ENCODE assay signal across 21 cellular contexts in the genomic region with DNA sequence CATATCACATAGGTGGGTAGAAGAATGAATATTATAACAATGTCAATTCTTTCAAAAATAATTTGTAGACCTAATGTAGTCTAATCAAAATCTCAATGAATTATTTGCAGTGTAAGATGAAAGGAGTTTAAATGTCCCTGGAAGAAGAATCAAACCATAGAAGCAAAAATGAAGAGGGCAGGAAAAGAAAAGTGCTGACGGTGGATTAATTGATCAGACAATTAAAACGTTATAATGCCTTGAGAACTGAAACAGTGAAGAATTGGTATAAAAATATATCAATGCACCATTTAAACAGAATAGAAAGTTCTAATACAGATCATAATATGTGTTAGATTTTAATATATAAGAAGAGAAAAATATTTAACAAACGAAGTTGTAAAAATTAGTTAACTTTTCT.
DNase-seq lines count a peak whose midpoint lies in the region; ATAC-seq, FAIRE-seq and TF ChIP-seq lines count a peak whose summit lies in the region.
"Had no signal": no experiment of that assay in that cellular context is flagged by ENCODE, and none has a peak within 500 bp of the region (broad histone marks: within the 10 kb centered on the region; RNA-seq: fewer than 3 reads in every experiment).

No MANE protein-coding gene starts in this region.

- TF ChIP-seq POLR2A in HepG2 (IDR thresholded peaks at IDR 0.05; ENCODE audit: insufficient read depth in 1 of 2, low read depth in 2 of 2, low read length in 2 of 2): no peak
- no peak for TF ChIP-seq POLR2A in right lobe of liver (IDR thresholded peaks at IDR 0.05)
- no peak for TF ChIP-seq POLR2A in IMR-90 (IDR thresholded peaks at IDR 0.05; ENCODE audit: low read depth, low read length)

- POLR2A ChIA-PET in HepG2 (lab: Yijun Ruan, JAX) (no interaction called here), IMR-90 (lab: Charles Lee; ENCODE audit: unreplicated experiment) (no interaction called here)

- H3K9ac ChIP-seq in HepG2 (ENCODE audit: insufficient read depth, low read depth, low read length) (no peak overlapping the region), IMR-90 (ENCODE audit: low read depth, low read length) (no peak overlapping the region)
- H3K9ac ChIP-seq: BLaER1 treated with 17β-estradiol and CSF1 and Interleukin-3, amounts not matched to agents 10 nM and 100 nM had no signal

- H3K4me1 ChIP-seq in HepG2 (ENCODE audit: insufficient read depth, low read length) (no peaks in the 10 kb centered on the region), right lobe of liver (no peaks in the 10 kb centered on the region), IMR-90 (ENCODE audit: control insufficient read depth, insufficient read depth, low read length) (no peaks in the 10 kb centered on the region), small intestine (ENCODE audit: control insufficient read depth in 2 of 2, insufficient read depth in 1 of 2, low read depth in 1 of 2, low read length in 1 of 2) (no peaks in the 10 kb centered on the region), lower lobe of right lung (no peaks in the 10 kb centered on the region)
- H3K4me1 ChIP-seq: BLaER1 treated with 17β-estradiol and CSF1 and Interleukin-3, amounts not matched to agents 10 nM and 100 nM; Caco-2 had no signal

- H4K91ac ChIP-seq in IMR-90 (ENCODE audit: insufficient read depth, low read depth, low read length): no peak overlapping the region

- H3K23ac ChIP-seq in IMR-90 (ENCODE audit: low read depth, low read length): no peak overlapping the region

- no peaks in the 10 kb centered on the region for H3K9me3 ChIP-seq in HepG2 (ENCODE audit: low read length)
- no peaks in the 10 kb centered on the region for H3K9me3 ChIP-seq in right lobe of liver
- H3K9me3 ChIP-seq in IMR-90 (ENCODE audit: control insufficient read depth, insufficient read depth, low read length): no peaks in the 10 kb centered on the region
- no peaks in the 10 kb centered on the region for H3K9me3 ChIP-seq in small intestine (ENCODE audit: control insufficient read depth, low read depth)
- H3K9me3 ChIP-seq in lower lobe of right lung: no peaks in the 10 kb centered on the region
- H3K9me3 ChIP-seq: BLaER1 treated with 17β-estradiol and CSF1 and Interleukin-3, amounts not matched to agents 10 nM and 100 nM; Caco-2 had no signal

- H3K14ac ChIP-seq in IMR-90 (replicated peaks; ENCODE audit: low read depth, low read length): no peak overlapping the region

- BruUV-seq in HepG2 (replicated peaks; lab: Mats Ljungman, UMichigan) (no TSS peak), IMR-90 (replicated peaks; lab: Mats Ljungman, UMichigan) (no TSS peak)

- H3K4me3 ChIP-seq in HepG2 (replicated peaks in 1 of 3; ENCODE audit: insufficient read depth in 1 of 3, low read depth in 2 of 3, low read length in 3 of 3) (no peak overlapping the region), right lobe of liver (no peak overlapping the region), IMR-90 (ENCODE audit: insufficient read depth, low read depth, low read length) (no peak overlapping the region), small intestine (ENCODE audit: low read depth in 1 of 2, low read length in 2 of 2) (no peak overlapping the region), lower lobe of right lung (no peak overlapping the region)
- H3K4me3 ChIP-seq: BLaER1 treated with 17β-estradiol and CSF1 and Interleukin-3, amounts not matched to agents 10 nM and 100 nM had no signal

- no peak overlapping the region for H3K4ac ChIP-seq in IMR-90 (ENCODE audit: low read depth, low read length)

- H3K27ac ChIP-seq in HepG2 (ENCODE audit: extremely low read length, insufficient read depth, low read length) (no peak overlapping the region), right lobe of liver (no peak overlapping the region), IMR-90 (ENCODE audit: insufficient read depth, low read length) (no peak overlapping the region), small intestine (ENCODE audit: low read depth in 1 of 2, low read length in 1 of 2) (no peak overlapping the region), lower lobe of right lung (no peak overlapping the region)
- H3K27ac ChIP-seq: BLaER1 treated with 17β-estradiol and CSF1 and Interleukin-3, amounts not matched to agents 10 nM and 100 nM; C4-2B had no signal

- intact Hi-C loops in HepG2 (cut with micrococcal nuclease; ENCODE audit: unreplicated experiment) (no loop called here), right lobe of liver (cut with DNase I) (no loop called here), IMR-90 (cut with micrococcal nuclease) (no loop called here), lower lobe of right lung (cut with DNase I) (no loop called here)

- TF ChIP-seq CTCF in HepG2 (CRISPR knock-in tag; IDR thresholded peaks at IDR 0.05) (no peak), right lobe of liver (IDR thresholded peaks at IDR 0.05) (no peak), IMR-90 (conservative IDR thresholded peaks at IDR 0.05; ENCODE audit: low read depth, low read length) (no peak), lower lobe of right lung (IDR thresholded peaks at IDR 0.05) (no peak)

- TF ChIP-seq RAD21 in HepG2 (CRISPR knock-in tag; IDR thresholded peaks at IDR 0.05) (no peak), IMR-90 (IDR thresholded peaks at IDR 0.05; ENCODE audit: low read length) (no peak)

- H2BK15ac ChIP-seq in IMR-90 (ENCODE audit: low read depth, low read length): no peak overlapping the region

- no peak overlapping the region for H2BK5ac ChIP-seq in IMR-90 (ENCODE audit: low read depth, low read length, poor library complexity, severe bottlenecking)

- no peak overlapping the region for H2AK9ac ChIP-seq in IMR-90 (replicated peaks; ENCODE audit: low read depth, low read length, poor library complexity)

- no peaks in the 10 kb centered on the region for H4K20me1 ChIP-seq in HepG2 (ENCODE audit: insufficient read depth, low read length)
- H4K20me1 ChIP-seq in IMR-90 (ENCODE audit: insufficient read depth, low read length): no peaks in the 10 kb centered on the region
- H4K20me1 ChIP-seq: BLaER1 treated with 17β-estradiol and CSF1 and Interleukin-3, amounts not matched to agents 10 nM and 100 nM had no signal

- H2AFZ ChIP-seq in HepG2 (ENCODE audit: low read length) (no peak overlapping the region), IMR-90 (replicated peaks; ENCODE audit: low read length, poor library complexity) (no peak overlapping the region)

- H3K36me3 ChIP-seq in HepG2 (replicated peaks in 1 of 2; ENCODE audit: control insufficient read depth in 1 of 2, insufficient read depth in 2 of 2, low read length in 2 of 2): no peaks in the 10 kb centered on the region
- no peaks in the 10 kb centered on the region for H3K36me3 ChIP-seq in right lobe of liver
- no peaks in the 10 kb centered on the region for H3K36me3 ChIP-seq in IMR-90 (ENCODE audit: control insufficient read depth, insufficient read depth, low read length)
- no peaks in the 10 kb centered on the region for H3K36me3 ChIP-seq in small intestine (ENCODE audit: control insufficient read depth in 2 of 2, insufficient read depth in 2 of 2, low read length in 2 of 2)
- no peaks in the 10 kb centered on the region for H3K36me3 ChIP-seq in lower lobe of right lung
- H3K36me3 ChIP-seq: BLaER1 treated with 17β-estradiol and CSF1 and Interleukin-3, amounts not matched to agents 10 nM and 100 nM had no signal

- H3K27me3 ChIP-seq in HepG2 (ENCODE audit: control insufficient read depth in 1 of 2, insufficient read depth in 2 of 2, low read length in 2 of 2) (no peaks in the 10 kb centered on the region), right lobe of liver (no peaks in the 10 kb centered on the region), IMR-90 (ENCODE audit: control insufficient read depth, insufficient read depth, low read length) (no peaks in the 10 kb centered on the region; the same call in 1 of the 2 replicates), small intestine (ENCODE audit: control insufficient read depth in 2 of 2, insufficient read depth in 2 of 2, low read length in 2 of 2) (no peaks in the 10 kb centered on the region), lower lobe of right lung (ENCODE audit: low read depth) (no peaks in the 10 kb centered on the region)
- H3K27me3 ChIP-seq: BLaER1 treated with 17β-estradiol and CSF1 and Interleukin-3, amounts not matched to agents 10 nM and 100 nM had no signal

- H2BK20ac ChIP-seq in IMR-90 (ENCODE audit: low read depth, low read length): no peak overlapping the region

- no peak overlapping the region for H2AK5ac ChIP-seq in IMR-90 (ENCODE audit: low read depth, low read length)

- TF ChIP-seq EP300 in HepG2 (IDR thresholded peaks at IDR 0.05; ENCODE audit: low read depth in 2 of 2, low read length in 2 of 2) (no peak), HepG2 (CRISPR knock-in tag; IDR thresholded peaks at IDR 0.05; ENCODE audit: borderline replicate concordance) (no peak)

- in situ Hi-C loops in HepG2 (cut with HindIII; ENCODE audit: extremely low pct_ligation_motif_present, low pct_unique_long_range_greater_than_20kb): no loop called here
- in situ Hi-C loops in IMR-90 (cut with MboI; ENCODE audit: low sequenced_read_pairs): no loop called here

- no peak overlapping the region for H3K56ac ChIP-seq in IMR-90 (ENCODE audit: extremely low read depth, insufficient read depth, low read length)

- no peaks in the 10 kb centered on the region for H3K79me2 ChIP-seq in HepG2 (ENCODE audit: insufficient read depth, low read length)

- FAIRE-seq in HepG2 (lab: Jason Lieb, UNC) (no peak), small intestine (lab: Jason Lieb, UNC) (peak; percentile 33)
- FAIRE-seq: A204.1, D721Med, G401.6, GM12891, GM19239 had no signal

- H3K79me1 ChIP-seq in IMR-90 (ENCODE audit: low read depth in 1 of 2, low read length in 2 of 2): no peaks in the 10 kb centered on the region

- H3K18ac ChIP-seq in IMR-90 (ENCODE audit: low read depth, low read length): no peak overlapping the region

- dilution Hi-C loops in IMR-90 (cut with HindIII; ENCODE audit: low sequenced_read_pairs, unreplicated experiment): no loop called here

- H3K9me1 ChIP-seq in IMR-90 (ENCODE audit: insufficient read depth, low read length): no peaks in the 10 kb centered on the region

- CTCF ChIA-PET in HepG2 (lab: Yijun Ruan, JAX; ENCODE audit: low intra/inter-chr PET ratio, low total read pairs): no interaction called here
- CTCF ChIA-PET in IMR-90 (lab: Yijun Ruan, JAX): no interaction called here

- H3K4me2 ChIP-seq in HepG2 (ENCODE audit: low read depth, low read length): no peak overlapping the region
- H3K4me2 ChIP-seq in IMR-90 (ENCODE audit: low read depth, low read length): no peak overlapping the region
- H3K4me2 ChIP-seq: BLaER1 treated with 17β-estradiol and CSF1 and Interleukin-3, amounts not matched to agents 10 nM and 100 nM had no signal

- ATAC-seq in HepG2 (no peak), right lobe of liver (no peak), IMR-90 (ENCODE audit: low read depth) (no peak), HG03025 (IDR thresholded peaks at IDR 0.05; ENCODE audit: low FRiP score, unreplicated experiment) (no peak), lower lobe of right lung (no peak)
- ATAC-seq: CD8-positive, alpha-beta T cell had no signal

- H2BK120ac ChIP-seq in IMR-90 (ENCODE audit: low read depth, low read length): no peak overlapping the region

- H4K8ac ChIP-seq in IMR-90 (ENCODE audit: low read depth in 2 of 2, low read length in 2 of 2): no peak overlapping the region

- 1% methylated on average over 3 of the region's 3 CpGs for WGBS in HepG2 (ENCODE audit: low lambda C conversion rate)
- WGBS in right lobe of liver (ENCODE audit: insufficient coverage, low coverage, low lambda C conversion rate, missing lambda C conversion rate): 39% methylated on average over 3 of the region's 3 CpGs
- no CpG with 5 or more reads among the region's 3 CpGs for WGBS in IMR-90 (ENCODE audit: extremely low coverage in 2 of 2, insufficient read length in 1 of 2), 2 experiments
- 62 to 75% (median 73%) methylated on average over 3 of the region's 3 CpGs for WGBS in small intestine, 3 donors

- DNase-seq in HepG2 (ENCODE audit: low spot score) (no peak), right lobe of liver (no peak), IMR-90 (no peak), small intestine (no peak), lower lobe of right lung (no peak)
- DNase-seq: 8988T; AML-193; Caco-2; Calu3; CD4-positive, alpha-beta T cell; CD8-positive, alpha-beta T cell; DMS79 treated with DMSO at 0.1 percent for 48 hours; GF-D8 had no signal

- no peak overlapping the region for H4K5ac ChIP-seq in IMR-90 (ENCODE audit: low read depth, low read length)
